ENCODE assay signal across 1 cellular context in genomic region chr12:122371475-122372045, GRCh38.
TF ChIP-seq lines count a peak whose summit lies in the region.

No MANE protein-coding gene starts in this region.

TF ChIP-seq in IMR-90, 13 proteins besides CTCF, POLR2A, EP300 and RAD21:
- no peak for TF ChIP-seq MAFK (IDR thresholded peaks at IDR 0.05; ENCODE audit: low read depth, low read length)
- TF ChIP-seq CHD1 (IDR thresholded peaks at IDR 0.05; ENCODE audit: low read depth, low read length) = no peak
- TF ChIP-seq SMC3 (IDR thresholded peaks at IDR 0.05; ENCODE audit: low read depth, low read length) = no peak
- TF ChIP-seq CEBPB (IDR thresholded peaks at IDR 0.05; ENCODE audit: low read depth, low read length) = no peak
- no peak for TF ChIP-seq BHLHE40 (IDR thresholded peaks at IDR 0.05; ENCODE audit: low read depth, low read length)
- no peak for TF ChIP-seq FOS (IDR thresholded peaks at IDR 0.05; ENCODE audit: low read depth, low read length)
- TF ChIP-seq RCOR1 (IDR thresholded peaks at IDR 0.05; ENCODE audit: insufficient replicate concordance, low read length) = no peak
- no peak for TF ChIP-seq MXI1 (IDR thresholded peaks at IDR 0.05; ENCODE audit: borderline replicate concordance, low read depth, low read length)
- TF ChIP-seq NFE2L2 (IDR thresholded peaks at IDR 0.05; ENCODE audit: low read depth, low read length) = no peak
- no peak for TF ChIP-seq RFX5 (IDR thresholded peaks at IDR 0.05; ENCODE audit: low read depth, low read length)
- TF ChIP-seq MAZ (IDR thresholded peaks at IDR 0.05; ENCODE audit: borderline replicate concordance, low read depth, low read length) = no peak
- no peak for TF ChIP-seq ELK1 (IDR thresholded peaks at IDR 0.05; ENCODE audit: borderline replicate concordance, low read depth, low read length)
- no peak for TF ChIP-seq USF2 (IDR thresholded peaks at IDR 0.05; ENCODE audit: low read depth, low read length)
